ENCODE assay signal across 10 cellular contexts in genomic region chr14:68191567-68192321, GRCh38.
DNase-seq lines count a peak whose midpoint lies in the region; ATAC-seq and TF ChIP-seq lines count a peak whose summit lies in the region.
"Had no signal": no experiment of that assay in that cellular context is flagged by ENCODE, and none has a peak within 500 bp of the region (broad histone marks: within the 10 kb centered on the region; RNA-seq: fewer than 3 reads in every experiment).

No MANE protein-coding gene starts in this region.

- no peak overlapping the region for H3K27ac Mint-ChIP-seq in naive thymus-derived CD8-positive, alpha-beta T cell
- H3K27ac Mint-ChIP-seq: activated naive CD4-positive, alpha-beta T cell treated with anti-CD3 and anti-CD28 coated beads, Interleukin-2, amount 10 ng/mL, durations not matched to agents 7 days and 5 days had no signal

- no peaks in the 10 kb centered on the region for H3K36me3 Mint-ChIP-seq in naive thymus-derived CD8-positive, alpha-beta T cell
- H3K36me3 Mint-ChIP-seq: activated naive CD4-positive, alpha-beta T cell treated with anti-CD3 and anti-CD28 coated beads, Interleukin-2, amount 10 ng/mL, durations not matched to agents 7 days and 5 days had no signal

- H3K36me3 ChIP-seq in body of pancreas (replicated peaks in 1 of 2; ENCODE audit: insufficient read depth in 1 of 2, low read depth in 2 of 2) (no peaks in the 10 kb centered on the region), lung (ENCODE audit: control insufficient read depth in 2 of 2, insufficient read depth in 2 of 2, low read length in 2 of 2) (no peaks in the 10 kb centered on the region)
- H3K36me3 ChIP-seq: ovary had no signal

- H3K27ac ChIP-seq in body of pancreas (peak overlapping the region; percentile 67 to 87 (median 80)), lung (ENCODE audit: low read depth in 1 of 2, low read length in 1 of 2) (no peak overlapping the region)
- H3K27ac ChIP-seq: ovary had no signal

- no peaks in the 10 kb centered on the region for H3K27me3 ChIP-seq in body of pancreas
- no peaks in the 10 kb centered on the region for H3K27me3 ChIP-seq in lung (ENCODE audit: control insufficient read depth, insufficient read depth)
- H3K27me3 ChIP-seq: ovary had no signal

- H3K27me3 Mint-ChIP-seq in naive thymus-derived CD8-positive, alpha-beta T cell = no peaks in the 10 kb centered on the region
- H3K27me3 Mint-ChIP-seq: activated naive CD4-positive, alpha-beta T cell treated with anti-CD3 and anti-CD28 coated beads, Interleukin-2, amount 10 ng/mL, durations not matched to agents 7 days and 5 days had no signal

- POLR2A ChIA-PET in naive thymus-derived CD8-positive, alpha-beta T cell (lab: Charles Lee) = interaction anchor here (0.6 kb wide), 1 partner anchor 20 kb away, joined by 3 read pairs; no protein-coding TSS in a partner anchor

- H3K9me3 ChIP-seq in body of pancreas (no peaks in the 10 kb centered on the region), lung (ENCODE audit: control insufficient read depth in 2 of 2, insufficient read depth in 1 of 2, low read length in 1 of 2) (peaks cover 0 to 2% of the 10 kb centered on the region in 2 donors)
- H3K9me3 ChIP-seq: ovary had no signal

- no peak overlapping the region for H3K4me3 Mint-ChIP-seq in naive thymus-derived CD8-positive, alpha-beta T cell
- H3K4me3 Mint-ChIP-seq: activated naive CD4-positive, alpha-beta T cell treated with anti-CD3 and anti-CD28 coated beads, Interleukin-2, amount 10 ng/mL, durations not matched to agents 7 days and 5 days had no signal

- no peaks in the 10 kb centered on the region for H3K4me1 Mint-ChIP-seq in naive thymus-derived CD8-positive, alpha-beta T cell
- H3K4me1 Mint-ChIP-seq: activated naive CD4-positive, alpha-beta T cell treated with anti-CD3 and anti-CD28 coated beads, Interleukin-2, amount 10 ng/mL, durations not matched to agents 7 days and 5 days had no signal

- no peak for TF ChIP-seq RAD21 in Ishikawa (IDR thresholded peaks at IDR 0.05; ENCODE audit: low read depth)

- TF ChIP-seq CTCF in body of pancreas (IDR thresholded peaks at IDR 0.05) (peak in 4 of 7 experiments; percentile 30 to 51 (median 34)), lung (IDR thresholded peaks at IDR 0.05; ENCODE audit: control extremely low read depth, extremely low read depth) (no peak)

- TF ChIP-seq EP300 in Ishikawa (IDR thresholded peaks at IDR 0.05; ENCODE audit: borderline replicate concordance) = no peak

- peak in 2 of 3 donors; percentile 26 to 39 for TF ChIP-seq POLR2A in body of pancreas (IDR thresholded peaks at IDR 0.05)

- ATAC-seq in body of pancreas = peak; percentile 98
- ATAC-seq in lung (ENCODE audit: insufficient read depth, low FRiP score) = peak; percentile 80
- ATAC-seq in naive thymus-derived CD8-positive, alpha-beta T cell = no peak
- ATAC-seq in HG02884 (IDR thresholded peaks at IDR 0.05; ENCODE audit: unreplicated experiment) = no peak
- no peak for ATAC-seq in HG03469 (IDR thresholded peaks at IDR 0.05; ENCODE audit: unreplicated experiment)

- no peaks in the 10 kb centered on the region for H3K9me3 Mint-ChIP-seq in naive thymus-derived CD8-positive, alpha-beta T cell
- H3K9me3 Mint-ChIP-seq: activated naive CD4-positive, alpha-beta T cell treated with anti-CD3 and anti-CD28 coated beads, Interleukin-2, amount 10 ng/mL, durations not matched to agents 7 days and 5 days had no signal

- H3K4me1 ChIP-seq in body of pancreas = peaks cover 68% of the 10 kb centered on the region
- no peaks in the 10 kb centered on the region for H3K4me1 ChIP-seq in lung (ENCODE audit: control insufficient read depth in 2 of 2, insufficient read depth in 2 of 2, low read length in 2 of 2)

- intact Hi-C loops in body of pancreas (cut with DNase I) = no loop called here

- no peak overlapping the region for H3K4me3 ChIP-seq in body of pancreas
- H3K4me3 ChIP-seq in lung = no peak overlapping the region
- H3K4me3 ChIP-seq: ovary had no signal

- peak; percentile 71 for DNase-seq in A172 (ENCODE audit: low spot score)
- DNase-seq in body of pancreas = peak; percentile 25 to 86 (median 58)
- peak; percentile 34 for DNase-seq in lung (ENCODE audit: low spot score)
- DNase-seq in naive thymus-derived CD8-positive, alpha-beta T cell = no peak
- no peak for DNase-seq in activated effector memory CD4-positive, alpha-beta T cell treated with anti-CD3 and anti-CD28 coated beads, Interleukin-2, amount 50 U/mL, for 16 hours
- DNase-seq: activated naive CD4-positive, alpha-beta T cell treated with anti-CD3 and anti-CD28 coated beads, Interleukin-2, amount 10 ng/mL, durations not matched to agents 7 days and 5 days; ovary had no signal

TF ChIP-seq in Ishikawa, 13 proteins besides CTCF, POLR2A, EP300 and RAD21:
- TF ChIP-seq TEAD4 (IDR thresholded peaks at IDR 0.05) = no peak
- TF ChIP-seq YY1 (IDR thresholded peaks at IDR 0.05; ENCODE audit: low read depth) = no peak
- TF ChIP-seq MAX (IDR thresholded peaks at IDR 0.05) = no peak
- TF ChIP-seq FOXM1 (IDR thresholded peaks at IDR 0.05; ENCODE audit: borderline replicate concordance, low read depth) = no peak
- TF ChIP-seq ZBTB7A (IDR thresholded peaks at IDR 0.05; ENCODE audit: low read depth) = no peak
- peak; percentile 52 for TF ChIP-seq CEBPB (IDR thresholded peaks at IDR 0.05)
- TF ChIP-seq TAF1 (IDR thresholded peaks at IDR 0.05; ENCODE audit: low read depth) = no peak
- no peak for TF ChIP-seq CREB1 (IDR thresholded peaks at IDR 0.05; ENCODE audit: low read depth)
- TF ChIP-seq EGR1 (IDR thresholded peaks at IDR 0.05) = no peak
- 0 out of 2 replicates have a peak, but pooled peaks have one; percentile 15 for TF ChIP-seq USF1 (IDR thresholded peaks at IDR 0.05)

Comparison
In these comparisons a context has a peak if more than half of its experiments do, and no peak if none do; other contexts are left out.
1. DNase-seq: peak in A172 (single experiment), body of pancreas (4 of 4) and lung (single experiment); none in naive thymus-derived CD8-positive, alpha-beta T cell (0 of 10) and activated effector memory CD4-positive, alpha-beta T cell treated with anti-CD3 and anti-CD28 coated beads, Interleukin-2, amount 50 U/mL, for 16 hours (single experiment).
2. ATAC-seq: peak in body of pancreas (single experiment) and lung (single experiment); none in naive thymus-derived CD8-positive, alpha-beta T cell (0 of 2), HG02884 (single experiment) and HG03469 (single experiment).
3. H3K27ac ChIP-seq: peak in body of pancreas (4 of 4); none in lung (0 of 2).